21 cellular contexts compared by ENCODE assay signal in genomic region chr7:148116954-148117353, GRCh38.
"Had no signal": no experiment of that assay in that cellular context is flagged by ENCODE, and none has a peak within 500 bp of the region (broad histone marks: within the 10 kb centered on the region; RNA-seq: fewer than 3 reads in every experiment).

No MANE protein-coding gene starts in this region.

- H3K36me3 Mint-ChIP-seq: natural killer cell treated with Interleukin-12 subunit alpha and Interleukin-12 subunit beta and Interleukin-15 and Interleukin-18, amount 100 ng/mL, for 72 hours had no signal

- H3K4me1 ChIP-seq: breast epithelium, foreskin keratinocyte, psoas muscle, right lobe of liver, spleen, testis, upper lobe of right lung had no signal

- H3K4me1 Mint-ChIP-seq: activated naive CD8-positive, alpha-beta T cell treated with anti-CD3 and anti-CD28 coated beads, Interleukin-2, amount 50 U/mL, for 24 hours; stimulated activated naive CD8-positive, alpha-beta T cell treated with anti-CD3 and anti-CD28 coated beads, Interleukin-15, amount 100 ng/mL, for 72 hours had no signal

- H3K27ac Mint-ChIP-seq: activated naive CD4-positive, alpha-beta T cell treated with anti-CD3 and anti-CD28 coated beads for 36 hours; activated naive CD8-positive, alpha-beta T cell treated with anti-CD3 and anti-CD28 coated beads, Interleukin-2, amount 50 U/mL, for 24 hours; activated T-helper 2 cell treated with anti-CD3 and anti-CD28 coated beads, Interferon-gamma antibody, Interleukin-2, Interleukin-4, amounts not matched to agents 10 μg/mL and 5 μg/mL and 100 μg/mL, durations not matched to agents 14 hours and 24 hours and 36 hours; natural killer cell treated with Interleukin-12 subunit alpha and Interleukin-12 subunit beta and Interleukin-15 and Interleukin-18, amount 100 ng/mL, for 72 hours; stimulated activated naive CD8-positive, alpha-beta T cell treated with anti-CD3 and anti-CD28 coated beads, Interleukin-15, amount 100 ng/mL, for 72 hours had no signal

- DNase-seq: activated CD4-positive, CD25-positive, alpha-beta regulatory T cell treated with anti-CD3 and anti-CD28 coated beads, Interleukin-2, amount 50 U/mL, for 72 hours; activated naive CD4-positive, alpha-beta T cell treated with anti-CD3 and anti-CD28 coated beads for 36 hours; activated naive CD8-positive, alpha-beta T cell treated with anti-CD3 and anti-CD28 coated beads, Interleukin-2, amount 50 U/mL, for 24 hours; activated T-cell treated with anti-CD3 and anti-CD28 coated beads for 4 hours; aorta; cerebellar nuclear complex; effector memory CD4-positive, alpha-beta T cell; foreskin keratinocyte; glutamatergic neuron; kidney glomerular epithelial cell; mesendoderm; psoas muscle; right lobe of liver; spleen; stimulated activated naive CD8-positive, alpha-beta T cell treated with anti-CD3 and anti-CD28 coated beads, Interleukin-15, amount 100 ng/mL, for 72 hours; T-helper 9 cell; testis; upper lobe of right lung had no signal

- H3K9me3 ChIP-seq: breast epithelium, psoas muscle, right lobe of liver, spleen, testis, upper lobe of right lung had no signal

- H3K4me3 ChIP-seq: breast epithelium, psoas muscle, right lobe of liver, spleen, testis, upper lobe of right lung had no signal

- ATAC-seq: activated naive CD8-positive, alpha-beta T cell treated with anti-CD3 and anti-CD28 coated beads, Interleukin-2, amount 50 U/mL, for 24 hours; foreskin keratinocyte; psoas muscle; stimulated activated naive CD8-positive, alpha-beta T cell treated with anti-CD3 and anti-CD28 coated beads, Interleukin-15, amount 100 ng/mL, for 72 hours; upper lobe of right lung had no signal

- H3K27ac ChIP-seq: breast epithelium, foreskin keratinocyte, psoas muscle, right lobe of liver, spleen, testis, upper lobe of right lung had no signal

- H3K36me3 ChIP-seq: breast epithelium, right lobe of liver, spleen, upper lobe of right lung had no signal

- H3K27me3 ChIP-seq: breast epithelium, foreskin keratinocyte, spleen, testis, upper lobe of right lung had no signal

- H3K27me3 Mint-ChIP-seq: activated naive CD8-positive, alpha-beta T cell treated with anti-CD3 and anti-CD28 coated beads, Interleukin-2, amount 50 U/mL, for 24 hours; stimulated activated naive CD8-positive, alpha-beta T cell treated with anti-CD3 and anti-CD28 coated beads, Interleukin-15, amount 100 ng/mL, for 72 hours had no signal

- H3K4me3 Mint-ChIP-seq: activated naive CD4-positive, alpha-beta T cell treated with anti-CD3 and anti-CD28 coated beads for 36 hours; activated naive CD8-positive, alpha-beta T cell treated with anti-CD3 and anti-CD28 coated beads, Interleukin-2, amount 50 U/mL, for 24 hours; natural killer cell treated with Interleukin-12 subunit alpha and Interleukin-12 subunit beta and Interleukin-15 and Interleukin-18, amount 100 ng/mL, for 72 hours; stimulated activated naive CD8-positive, alpha-beta T cell treated with anti-CD3 and anti-CD28 coated beads, Interleukin-15, amount 100 ng/mL, for 72 hours had no signal

- H3K9me3 Mint-ChIP-seq: activated naive CD4-positive, alpha-beta T cell treated with anti-CD3 and anti-CD28 coated beads for 36 hours; activated naive CD8-positive, alpha-beta T cell treated with anti-CD3 and anti-CD28 coated beads, Interleukin-2, amount 50 U/mL, for 24 hours; activated T-helper 2 cell treated with anti-CD3 and anti-CD28 coated beads, Interferon-gamma antibody, Interleukin-2, Interleukin-4, amounts not matched to agents 10 μg/mL and 5 μg/mL and 100 μg/mL, durations not matched to agents 14 hours and 24 hours and 36 hours; natural killer cell treated with Interleukin-12 subunit alpha and Interleukin-12 subunit beta and Interleukin-15 and Interleukin-18, amount 100 ng/mL, for 72 hours; stimulated activated naive CD8-positive, alpha-beta T cell treated with anti-CD3 and anti-CD28 coated beads, Interleukin-15, amount 100 ng/mL, for 72 hours had no signal
